In the genomic region with DNA sequence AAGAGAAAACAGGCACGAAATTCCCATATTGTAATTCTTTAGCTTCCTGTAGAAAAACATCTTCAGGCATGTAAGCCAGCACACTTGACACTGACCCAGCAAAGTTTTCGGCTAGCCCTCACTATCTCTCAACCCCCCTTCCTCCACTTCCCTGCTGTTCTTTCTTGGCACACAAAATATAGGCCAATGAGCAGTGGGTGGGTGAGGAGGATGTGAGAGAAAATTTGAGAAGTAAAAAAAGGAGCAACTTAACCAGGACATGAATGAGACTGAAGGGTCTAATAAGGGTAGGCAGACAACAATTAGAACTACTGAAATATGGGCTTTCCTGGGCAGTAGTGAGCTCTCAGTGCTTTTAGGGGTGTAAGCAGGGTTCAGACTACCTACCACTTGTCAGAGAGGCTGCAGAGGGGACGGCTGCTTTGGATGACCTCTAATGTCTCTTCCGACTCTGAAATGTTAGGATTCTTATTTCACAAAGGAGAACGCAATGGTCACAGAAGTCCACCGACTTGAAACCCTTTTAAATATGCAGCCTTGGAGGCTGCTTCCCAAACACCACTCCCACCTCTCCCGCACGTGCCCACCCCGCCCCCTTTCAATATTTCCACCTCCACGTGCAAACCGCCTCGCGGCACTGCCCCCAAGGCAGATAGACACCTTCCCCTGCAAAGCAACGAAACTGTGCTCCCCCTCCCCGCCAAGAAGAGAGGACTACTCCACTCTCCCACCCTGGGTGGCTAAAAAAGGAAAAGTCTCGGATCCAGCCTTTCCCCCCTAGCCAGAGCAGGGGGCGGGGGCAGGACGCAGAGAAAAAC, we compare ENCODE assay signal across 7 cellular contexts. TPM values are rescaled to one million over a fixed set of nuclear protein-coding genes. Genes with fewer than 3 reads are reported as not detected.
DNase-seq lines count a peak whose midpoint lies in the region; ATAC-seq lines count a peak whose summit lies in the region.

No MANE protein-coding gene starts in this region.

- H3K27me3 ChIP-seq in MG63 (no peaks in the 10 kb centered on the region), iPS-15b (ENCODE audit: control insufficient read depth, insufficient read depth, low read length) (no peaks in the 10 kb centered on the region), skeletal muscle satellite cell (ENCODE audit: control insufficient read depth, insufficient read depth, low read length) (no peaks in the 10 kb centered on the region)

- H3K27me3 Mint-ChIP-seq in activated naive CD8-positive, alpha-beta T cell treated with anti-CD3 and anti-CD28 coated beads, Interleukin-2, amount 10 ng/mL, durations not matched to agents 7 days and 5 days: no peaks in the 10 kb centered on the region

- H3K4me2 ChIP-seq in skeletal muscle satellite cell (ENCODE audit: low read length): peak overlapping the region; percentile 93

- peaks cover 18% of the 10 kb centered on the region for H3K36me3 Mint-ChIP-seq in activated naive CD8-positive, alpha-beta T cell treated with anti-CD3 and anti-CD28 coated beads, Interleukin-2, amount 10 ng/mL, durations not matched to agents 7 days and 5 days

- H3K36me3 ChIP-seq in ES-I3 (ENCODE audit: insufficient read depth, low read length) (peaks cover 13% of the 10 kb centered on the region; the same call in 1 of the 2 replicates), MG63 (peaks cover 45% of the 10 kb centered on the region), iPS-15b (ENCODE audit: control insufficient read depth, insufficient read depth, low read length) (no peaks in the 10 kb centered on the region), skeletal muscle satellite cell (ENCODE audit: insufficient read depth, low read length) (peaks cover 11% of the 10 kb centered on the region)

- peak; percentile 55 for DNase-seq in MG63
- no peak for DNase-seq in activated naive CD8-positive, alpha-beta T cell treated with anti-CD3 and anti-CD28 coated beads, Interleukin-2, amount 10 ng/mL, durations not matched to agents 7 days and 5 days
- no peak for DNase-seq in H4 (ENCODE audit: low spot score)

- POLR2A ChIA-PET in activated naive CD8-positive, alpha-beta T cell treated with anti-CD3 and anti-CD28 coated beads, Interleukin-2, amount 10 ng/mL, durations not matched to agents 7 days and 5 days (lab: Charles Lee): no interaction called here

- H3K9ac ChIP-seq in ES-I3 (ENCODE audit: low read depth, low read length) (peak overlapping the region; percentile 77), iPS-15b (ENCODE audit: low read depth, low read length) (peak overlapping the region; percentile 100), skeletal muscle satellite cell (ENCODE audit: low read depth, low read length) (peak overlapping the region; percentile 98)

- peak overlapping the region; percentile 74 for H3K27ac Mint-ChIP-seq in activated naive CD8-positive, alpha-beta T cell treated with anti-CD3 and anti-CD28 coated beads, Interleukin-2, amount 10 ng/mL, durations not matched to agents 7 days and 5 days

- H3K4me3 Mint-ChIP-seq in activated naive CD8-positive, alpha-beta T cell treated with anti-CD3 and anti-CD28 coated beads, Interleukin-2, amount 10 ng/mL, durations not matched to agents 7 days and 5 days: peak overlapping the region; percentile 87

- no peaks in the 10 kb centered on the region for H3K9me3 Mint-ChIP-seq in activated naive CD8-positive, alpha-beta T cell treated with anti-CD3 and anti-CD28 coated beads, Interleukin-2, amount 10 ng/mL, durations not matched to agents 7 days and 5 days

- peaks cover 12% of the 10 kb centered on the region for H3K4me1 ChIP-seq in ES-I3 (ENCODE audit: insufficient read depth, low read length)
- H3K4me1 ChIP-seq in iPS-15b (ENCODE audit: control insufficient read depth, insufficient read depth, low read length): no peaks in the 10 kb centered on the region
- H3K4me1 ChIP-seq in skeletal muscle satellite cell (ENCODE audit: control insufficient read depth, insufficient read depth, low read length): peaks cover 21% of the 10 kb centered on the region

- peaks cover 44% of the 10 kb centered on the region for H3K4me1 Mint-ChIP-seq in activated naive CD8-positive, alpha-beta T cell treated with anti-CD3 and anti-CD28 coated beads, Interleukin-2, amount 10 ng/mL, durations not matched to agents 7 days and 5 days

- H3K4me3 ChIP-seq in MG63: peak overlapping the region; percentile 98
- H3K4me3 ChIP-seq in iPS-15b (ENCODE audit: low read depth, low read length): peak overlapping the region; percentile 100
- peak overlapping the region; percentile 96 for H3K4me3 ChIP-seq in skeletal muscle satellite cell (ENCODE audit: low read length)

- H3K9me3 ChIP-seq in ES-I3 (ENCODE audit: control insufficient read depth, insufficient read depth, low read length) (no peaks in the 10 kb centered on the region), MG63 (no peaks in the 10 kb centered on the region), iPS-15b (ENCODE audit: control insufficient read depth, insufficient read depth, low read length) (no peaks in the 10 kb centered on the region), skeletal muscle satellite cell (replicated peaks; ENCODE audit: low read length) (no peaks in the 10 kb centered on the region)

- ATAC-seq in activated naive CD8-positive, alpha-beta T cell treated with anti-CD3 and anti-CD28 coated beads, Interleukin-2, amount 10 ng/mL, durations not matched to agents 7 days and 5 days (ENCODE audit: low read depth): no peak
- ATAC-seq in GM21367 (IDR thresholded peaks at IDR 0.05; ENCODE audit: unreplicated experiment): no peak

RNA-seq across cellular contexts. Expression of a gene that starts 0.9 kb away (rescaled TPM):
- 4.8 and 8.9 TPM in 2 replicates for total RNA-seq in MG63 (2014; rRNA removed; shearing (Covaris generic); ENCODE audit: low replicate concordance)
- 10 to 100 TPM; 15.3 to 15.6 TPM for total RNA-seq in activated naive CD8-positive, alpha-beta T cell treated with anti-CD3 and anti-CD28 coated beads, Interleukin-2, amount 10 ng/mL, durations not matched to agents 7 days and 5 days
- total RNA-seq in skeletal muscle satellite cell (2012; rRNA removed): 5.6 and 6.6 TPM in 2 replicates
- 2.9 and 5.1 TPM in 2 replicates for total RNA-seq in H4 (2014; rRNA removed; shearing (Covaris generic))

RNA-seq across cellular contexts. Expression of a gene that starts 1.4 kb away (rescaled TPM):
- total RNA-seq in MG63 (2014; rRNA removed; shearing (Covaris generic); ENCODE audit: low replicate concordance): 113 and 161 TPM in 2 replicates
- total RNA-seq in activated naive CD8-positive, alpha-beta T cell treated with anti-CD3 and anti-CD28 coated beads, Interleukin-2, amount 10 ng/mL, durations not matched to agents 7 days and 5 days: 10 to 100 TPM; 36.7 to 41.0 TPM
- total RNA-seq in skeletal muscle satellite cell (2012; rRNA removed): 43.2 and 52.2 TPM in 2 replicates
- total RNA-seq in H4 (2014; rRNA removed; shearing (Covaris generic)): 87.5 and 106 TPM in 2 replicates
